Comparison of ENCODE assay signal across 13 cellular contexts in the genomic region with DNA sequence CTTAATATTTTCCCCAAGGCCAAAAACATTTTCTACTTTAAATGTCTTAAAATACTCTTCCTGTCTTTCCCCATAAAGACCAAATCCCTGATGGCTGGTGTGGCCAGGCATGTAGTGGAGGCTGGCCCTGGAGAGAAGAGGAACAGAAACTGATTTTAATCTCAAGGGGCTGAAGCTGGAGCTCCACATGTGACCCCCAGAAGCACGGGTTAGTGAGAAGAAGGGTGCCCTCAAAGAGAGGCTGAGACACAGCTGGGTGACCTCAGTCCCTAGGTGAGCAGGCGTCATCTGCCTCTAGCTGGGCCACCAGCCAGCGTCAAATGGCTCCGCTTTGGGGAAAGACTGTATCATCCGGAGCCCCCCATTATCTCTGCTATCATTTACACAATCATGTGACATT. TPM values are rescaled to one million over a fixed set of nuclear protein-coding genes. Genes with fewer than 3 reads are reported as not detected.
DNase-seq lines count a peak whose midpoint lies in the region; ATAC-seq and TF ChIP-seq lines count a peak whose summit lies in the region.
"Had no signal": no experiment of that assay in that cellular context is flagged by ENCODE, and none has a peak within 500 bp of the region (broad histone marks: within the 10 kb centered on the region; RNA-seq: fewer than 3 reads in every experiment).

No MANE protein-coding gene starts in this region.

- H3K27ac Mint-ChIP-seq in GM23338: no peak overlapping the region
- H3K27ac Mint-ChIP-seq: T-helper 2 cell treated with Interferon-gamma antibody and Interleukin-4, amounts not matched to agents 5 μg/mL and 100 μg/mL, for 36 hours had no signal

- no peaks in the 10 kb centered on the region for H3K27me3 Mint-ChIP-seq in GM23338 (ENCODE audit: insufficient read depth, low read depth, poor library complexity)

- 0 out of 2 replicates have a peak overlapping the region, but pooled peaks have one; percentile 3 for H3K27ac ChIP-seq in OCI-LY3 (ENCODE audit: low read length)
- no peak overlapping the region for H3K27ac ChIP-seq in GM23338 (ENCODE audit: low read depth)
- H3K27ac ChIP-seq: KMS-11 had no signal

- ATAC-seq in GM19467 (IDR thresholded peaks at IDR 0.05; ENCODE audit: unreplicated experiment): peak; percentile 90
- ATAC-seq in HG03039 (IDR thresholded peaks at IDR 0.05; ENCODE audit: unreplicated experiment): peak; percentile 86
- no peak for ATAC-seq in GM23338

- no peaks in the 10 kb centered on the region for H3K9me2 ChIP-seq in GM23338 (ENCODE audit: insufficient read depth)

- H3F3A ChIP-seq in GM23338 (replicated peaks; ENCODE audit: low read depth): no peaks in the 10 kb centered on the region

- H3K4me3 ChIP-seq in OCI-LY3 (ENCODE audit: low read length): peak overlapping the region; percentile 21; the same call in 1 of the 2 replicates
- H3K4me3 ChIP-seq in GM23338: no peak overlapping the region

- H3K36me3 ChIP-seq in OCI-LY3 (replicated peaks; ENCODE audit: low read depth, low read length): peaks cover 2% of the 10 kb centered on the region
- 0 out of 2 replicates have a peak, but pooled peaks cover 4% of the 10 kb centered on the region for H3K36me3 ChIP-seq in GM23338 (ENCODE audit: insufficient read depth)

- no peaks in the 10 kb centered on the region for H3K4me1 Mint-ChIP-seq in GM23338
- H3K4me1 Mint-ChIP-seq: endodermal cell had no signal

- H3K9me3 ChIP-seq in OCI-LY3 (ENCODE audit: insufficient read depth, low read length): peaks cover 11% of the 10 kb centered on the region; the same call in 1 of the 2 replicates

- no peaks in the 10 kb centered on the region; the same call in 2 of the 3 replicates for H3K36me3 Mint-ChIP-seq in GM23338 (ENCODE audit: low read depth)

- DNase-seq in GM10266 (ENCODE audit: extremely low spot score) (peak; percentile 42), GM23338 (ENCODE audit: low spot score) (no peak), HPDE6-E6E7 (ENCODE audit: extremely low spot score) (no peak), NK-92 (lab: John Stamatoyannopoulos, UW; ENCODE audit: unreplicated experiment) (no peak), NCI-H446 treated with DMSO at 0.1 percent for 48 hours (lab: John Stamatoyannopoulos, UW) (no peak)
- DNase-seq: activated gamma-delta T cell treated with Interleukin-2 at 50 U/mL for 16 hours, NCI-H748 treated with DMSO at 0.1 percent for 48 hours had no signal

- no peaks in the 10 kb centered on the region; the same call in 2 of the 3 replicates for H3K9me3 Mint-ChIP-seq in GM23338
- H3K9me3 Mint-ChIP-seq: T-helper 2 cell treated with Interferon-gamma antibody and Interleukin-4, amounts not matched to agents 5 μg/mL and 100 μg/mL, for 36 hours had no signal

- H3K79me2 ChIP-seq in OCI-LY3 (ENCODE audit: low read length) (no peaks in the 10 kb centered on the region), GM23338 (replicated peaks; ENCODE audit: insufficient read depth) (no peaks in the 10 kb centered on the region)

- H3K4me2 ChIP-seq in OCI-LY3 (ENCODE audit: low read length) (peak overlapping the region; percentile 59), GM23338 (no peak overlapping the region)
- H3K4me2 ChIP-seq: KMS-11 had no signal

- no peaks in the 10 kb centered on the region for H4K20me1 ChIP-seq in OCI-LY3 (ENCODE audit: insufficient read depth, low read length)
- H4K20me1 ChIP-seq in GM23338 (replicated peaks; ENCODE audit: insufficient read depth): no peaks in the 10 kb centered on the region

- peaks cover 19% of the 10 kb centered on the region for H3K4me1 ChIP-seq in OCI-LY3 (ENCODE audit: low read length)
- H3K4me1 ChIP-seq in GM23338 (ENCODE audit: insufficient read depth): no peaks in the 10 kb centered on the region

- H2AFZ ChIP-seq in OCI-LY3 (ENCODE audit: low read depth, low read length) (peak overlapping the region; percentile 51; the same call in 1 of the 2 replicates), GM23338 (no peak overlapping the region)

- no peak for TF ChIP-seq CTCF in GM10266 (IDR thresholded peaks at IDR 0.05; ENCODE audit: control insufficient read depth, insufficient read depth, low read depth, missing control alignments)
- TF ChIP-seq CTCF in OCI-LY3 (IDR thresholded peaks at IDR 0.05; ENCODE audit: low read depth, low read length): no peak
- TF ChIP-seq CTCF in GM23338 (conservative IDR thresholded peaks at IDR 0.05; ENCODE audit: low read depth in 2 of 2): no peak

- H3K27me3 ChIP-seq in OCI-LY3 (ENCODE audit: low read depth, low read length): no peaks in the 10 kb centered on the region
- H3K27me3 ChIP-seq in GM23338 (ENCODE audit: insufficient read depth): no peaks in the 10 kb centered on the region

- H3K9ac ChIP-seq in OCI-LY3 (ENCODE audit: low read length): peak overlapping the region; percentile 12; the same call in 1 of the 2 replicates
- H3K9ac ChIP-seq: KMS-11 had no signal

- no peak overlapping the region for H3K4me3 Mint-ChIP-seq in GM23338
- H3K4me3 Mint-ChIP-seq: endodermal cell; T-helper 2 cell treated with Interferon-gamma antibody and Interleukin-4, amounts not matched to agents 5 μg/mL and 100 μg/mL, for 36 hours had no signal

TF ChIP-seq in GM23338, 12 proteins besides CTCF, POLR2A, EP300 and RAD21 (continues in another document):
- no peak for TF ChIP-seq CREB1 (CRISPR knock-in tag; IDR thresholded peaks at IDR 0.05; ENCODE audit: low read depth)
- TF ChIP-seq ZNF331 (CRISPR knock-in tag; IDR thresholded peaks at IDR 0.05; ENCODE audit: low read depth): no peak
- TF ChIP-seq POLR2AphosphoS5 (IDR thresholded peaks at IDR 0.05; ENCODE audit: low read depth): no peak
- no peak for TF ChIP-seq EZH2 (IDR thresholded peaks at IDR 0.05; ENCODE audit: low read depth, unreplicated experiment)
- TF ChIP-seq EZH2phosphoT487 (IDR thresholded peaks at IDR 0.05; ENCODE audit: unreplicated experiment): no peak
- TF ChIP-seq ZNF114 (CRISPR knock-in tag; IDR thresholded peaks at IDR 0.05): no peak
- TF ChIP-seq, protein P1, sequence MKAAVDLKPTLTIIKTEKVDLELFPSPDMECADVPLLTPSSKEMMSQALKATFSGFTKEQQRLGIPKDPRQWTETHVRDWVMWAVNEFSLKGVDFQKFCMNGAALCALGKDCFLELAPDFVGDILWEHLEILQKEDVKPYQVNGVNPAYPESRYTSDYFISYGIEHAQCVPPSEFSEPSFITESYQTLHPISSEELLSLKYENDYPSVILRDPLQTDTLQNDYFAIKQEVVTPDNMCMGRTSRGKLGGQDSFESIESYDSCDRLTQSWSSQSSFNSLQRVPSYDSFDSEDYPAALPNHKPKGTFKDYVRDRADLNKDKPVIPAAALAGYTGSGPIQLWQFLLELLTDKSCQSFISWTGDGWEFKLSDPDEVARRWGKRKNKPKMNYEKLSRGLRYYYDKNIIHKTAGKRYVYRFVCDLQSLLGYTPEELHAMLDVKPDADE (IDR thresholded peaks at IDR 0.05): no peak

RNA-seq across cellular contexts. Expression of a gene that starts 19.3 kb away (rescaled TPM):
- 15.0 and 18.4 TPM in 2 replicates for total RNA-seq in GM23338 (2014; rRNA removed; shearing (Covaris generic))
- polyA plus RNA-seq in GM23338 (2016; fragmentation: Nextera tagmentation; extraction: Ambion mirVana): 39.5 and 41.9 TPM in 2 replicates
